ENCODE assay signal across 26 cellular contexts in genomic region chr10:48693206-48693605, GRCh38. TPM values are rescaled to one million over a fixed set of nuclear protein-coding genes. Genes with fewer than 3 reads are reported as not detected.
DNase-seq lines count a peak whose midpoint lies in the region; ATAC-seq and TF ChIP-seq lines count a peak whose summit lies in the region.
"Had no signal": no experiment of that assay in that cellular context is flagged by ENCODE, and none has a peak within 500 bp of the region (broad histone marks: within the 10 kb centered on the region; RNA-seq: fewer than 3 reads in every experiment).

No MANE protein-coding gene starts in this region.

- no peaks in the 10 kb centered on the region for H3K9me3 Mint-ChIP-seq in IgD-negative memory B cell
- H3K9me3 Mint-ChIP-seq in dendritic cell treated with granulocyte-macrophage colony-stimulating factor and Interleukin-4, amounts not matched to agents 40 ng/mL and 50 ng/mL, for 4 days = no peaks in the 10 kb centered on the region
- no peaks in the 10 kb centered on the region for H3K9me3 Mint-ChIP-seq in stimulated activated naive B cell treated with anti-CD40 and anti-IgM and Interleukin-4, amounts not matched to agents 10 μg/mL and 1 μg/mL and 100 μg/mL, for 72 hours
- H3K9me3 Mint-ChIP-seq: CD4-positive, alpha-beta T cell had no signal

- H3K23ac ChIP-seq in mesenchymal stem cell (ENCODE audit: low read length in 2 of 2) = no peak overlapping the region

- H3K9ac ChIP-seq in mesenchymal stem cell (ENCODE audit: low read length) = no peak overlapping the region
- H3K9ac ChIP-seq: BLaER1 treated with 17β-estradiol and CSF1 and Interleukin-3, amounts not matched to agents 10 nM and 100 nM; KMS-11; SK-N-SH had no signal

- H3K36me3 ChIP-seq in mesenchymal stem cell (ENCODE audit: control insufficient read depth in 1 of 2, insufficient read depth in 2 of 2, low read depth in 1 of 2, low read length in 2 of 2) (no peaks in the 10 kb centered on the region), testis (ENCODE audit: low read depth, missing control alignments) (no peaks in the 10 kb centered on the region), prostate gland (no peaks in the 10 kb centered on the region)

- H3K36me3 Mint-ChIP-seq in IgD-negative memory B cell = peaks cover 11% of the 10 kb centered on the region
- peaks cover 96% of the 10 kb centered on the region for H3K36me3 Mint-ChIP-seq in dendritic cell treated with granulocyte-macrophage colony-stimulating factor and Interleukin-4, amounts not matched to agents 40 ng/mL and 50 ng/mL, for 4 days (ENCODE audit: low read depth)
- peaks cover 69 to 82% of the 10 kb centered on the region in 2 donors for H3K36me3 Mint-ChIP-seq in stimulated activated naive B cell treated with anti-CD40 and anti-IgM and Interleukin-4, amounts not matched to agents 10 μg/mL and 1 μg/mL and 100 μg/mL, for 72 hours

- TF ChIP-seq CTCF in testis (IDR thresholded peaks at IDR 0.05) (no peak), prostate gland (IDR thresholded peaks at IDR 0.05) (no peak)

- no peak overlapping the region for H3K14ac ChIP-seq in mesenchymal stem cell (ENCODE audit: low read length in 2 of 2)

- peaks cover 65 to 86% (median 75%) of the 10 kb centered on the region in 3 donors for H3K4me1 Mint-ChIP-seq in IgD-negative memory B cell
- H3K4me1 Mint-ChIP-seq in dendritic cell treated with granulocyte-macrophage colony-stimulating factor and Interleukin-4, amounts not matched to agents 40 ng/mL and 50 ng/mL, for 4 days (ENCODE audit: low read depth) = peaks cover 93% of the 10 kb centered on the region
- H3K4me1 Mint-ChIP-seq in stimulated activated naive B cell treated with anti-CD40 and anti-IgM and Interleukin-4, amounts not matched to agents 10 μg/mL and 1 μg/mL and 100 μg/mL, for 72 hours = peaks cover 74 to 89% of the 10 kb centered on the region in 2 donors

- peak overlapping the region in 2 of 3 donors; percentile 0 to 72 for H3K27ac Mint-ChIP-seq in IgD-negative memory B cell
- H3K27ac Mint-ChIP-seq in dendritic cell treated with granulocyte-macrophage colony-stimulating factor and Interleukin-4, amounts not matched to agents 40 ng/mL and 50 ng/mL, for 4 days = peak overlapping the region; percentile 45
- peak overlapping the region; percentile 70 for H3K27ac Mint-ChIP-seq in stimulated activated naive B cell treated with anti-CD40 and anti-IgM and Interleukin-4, amounts not matched to agents 10 μg/mL and 1 μg/mL and 100 μg/mL, for 72 hours
- H3K27ac Mint-ChIP-seq: CD4-positive, alpha-beta T cell had no signal

- ATAC-seq in stimulated activated naive B cell treated with anti-CD40 and anti-IgM and Interleukin-4, amounts not matched to agents 10 μg/mL and 1 μg/mL and 100 μg/mL, for 72 hours (replicated peaks) = no peak
- ATAC-seq: PC-3 had no signal

- no peak overlapping the region for H2AFZ ChIP-seq in mesenchymal stem cell (ENCODE audit: low read depth, low read length)

- no peaks in the 10 kb centered on the region for H3K27me3 Mint-ChIP-seq in IgD-negative memory B cell
- no peaks in the 10 kb centered on the region for H3K27me3 Mint-ChIP-seq in dendritic cell treated with granulocyte-macrophage colony-stimulating factor and Interleukin-4, amounts not matched to agents 40 ng/mL and 50 ng/mL, for 4 days
- no peaks in the 10 kb centered on the region for H3K27me3 Mint-ChIP-seq in stimulated activated naive B cell treated with anti-CD40 and anti-IgM and Interleukin-4, amounts not matched to agents 10 μg/mL and 1 μg/mL and 100 μg/mL, for 72 hours

- peak overlapping the region; percentile 41 for H4K91ac ChIP-seq in mesenchymal stem cell (ENCODE audit: low read length)

- no peak overlapping the region for H2BK12ac ChIP-seq in mesenchymal stem cell (ENCODE audit: low read length in 2 of 2)

- H3K27me3 ChIP-seq in mesenchymal stem cell (ENCODE audit: control insufficient read depth in 1 of 2, insufficient read depth in 1 of 2, low read length in 2 of 2) = peaks cover 30 to 83% of the 10 kb centered on the region in 2 experiments
- no peaks in the 10 kb centered on the region for H3K27me3 ChIP-seq in testis
- H3K27me3 ChIP-seq in prostate gland (replicated peaks; ENCODE audit: insufficient read depth) = no peaks in the 10 kb centered on the region
- H3K27me3 ChIP-seq: BLaER1 treated with 17β-estradiol and CSF1 and Interleukin-3, amounts not matched to agents 10 nM and 100 nM had no signal

- H2AK5ac ChIP-seq in mesenchymal stem cell (ENCODE audit: low read length, severe bottlenecking) = no peak overlapping the region

- H4K8ac ChIP-seq in mesenchymal stem cell (ENCODE audit: low read length) = no peak overlapping the region

- H3K4me3 Mint-ChIP-seq in IgD-negative memory B cell = no peak overlapping the region
- peak overlapping the region; percentile 30 for H3K4me3 Mint-ChIP-seq in dendritic cell treated with granulocyte-macrophage colony-stimulating factor and Interleukin-4, amounts not matched to agents 40 ng/mL and 50 ng/mL, for 4 days
- H3K4me3 Mint-ChIP-seq in stimulated activated naive B cell treated with anti-CD40 and anti-IgM and Interleukin-4, amounts not matched to agents 10 μg/mL and 1 μg/mL and 100 μg/mL, for 72 hours = peak overlapping the region; percentile 2 to 55
- H3K4me3 Mint-ChIP-seq: CD4-positive, alpha-beta T cell had no signal

- no peak overlapping the region for H3K4ac ChIP-seq in mesenchymal stem cell (ENCODE audit: low read depth in 1 of 2, low read length in 2 of 2)

- intact Hi-C loops in dendritic cell treated with granulocyte-macrophage colony-stimulating factor and Interleukin-4, amounts not matched to agents 40 ng/mL and 50 ng/mL, for 4 days (cut with micrococcal nuclease) = no loop called here
- intact Hi-C loops in testis (cut with DNase I; ENCODE audit: low total_unique reads) = no loop called here
- intact Hi-C loops in prostate gland (cut with DNase I) = no loop called here

- H3K27ac ChIP-seq in mesenchymal stem cell (ENCODE audit: low read length, poor library complexity, severe bottlenecking) = no peak overlapping the region
- H3K27ac ChIP-seq in testis = no peak overlapping the region
- no peak overlapping the region for H3K27ac ChIP-seq in prostate gland
- H3K27ac ChIP-seq: BLaER1 treated with 17β-estradiol and CSF1 and Interleukin-3, amounts not matched to agents 10 nM and 100 nM; KMS-11 had no signal

- no peak overlapping the region for H2BK15ac ChIP-seq in mesenchymal stem cell (ENCODE audit: low read depth, poor library complexity, severe bottlenecking)

- WGBS in mesenchymal stem cell = 82% methylated on average over 4 of the region's 4 CpGs
- WGBS in testis, 2 donors = 78 to 89% methylated on average over 4 of the region's 4 CpGs
- 59% methylated on average over 4 of the region's 4 CpGs for WGBS in prostate gland

- H3K4me1 ChIP-seq in mesenchymal stem cell (ENCODE audit: control insufficient read depth, insufficient read depth, low read depth, low read length) = no peaks in the 10 kb centered on the region
- H3K4me1 ChIP-seq in testis = no peaks in the 10 kb centered on the region
- no peaks in the 10 kb centered on the region for H3K4me1 ChIP-seq in prostate gland (replicated peaks)

- no peak overlapping the region for H2BK5ac ChIP-seq in mesenchymal stem cell (ENCODE audit: low read depth, low read length, poor library complexity, severe bottlenecking)

- H3K4me3 ChIP-seq in mesenchymal stem cell (ENCODE audit: insufficient read depth in 1 of 2, low read depth in 1 of 2, low read length in 2 of 2) = no peak overlapping the region
- no peak overlapping the region for H3K4me3 ChIP-seq in testis
- no peak overlapping the region for H3K4me3 ChIP-seq in prostate gland
- H3K4me3 ChIP-seq: BLaER1 treated with 17β-estradiol and CSF1 and Interleukin-3, amounts not matched to agents 10 nM and 100 nM had no signal

- no peak overlapping the region for H2BK120ac ChIP-seq in mesenchymal stem cell (ENCODE audit: low read depth, low read length)

- no peaks in the 10 kb centered on the region for H3K9me3 ChIP-seq in mesenchymal stem cell (ENCODE audit: control insufficient read depth, low read length)
- H3K9me3 ChIP-seq in testis = no peaks in the 10 kb centered on the region
- H3K9me3 ChIP-seq in prostate gland = no peaks in the 10 kb centered on the region
- H3K9me3 ChIP-seq: SK-N-SH had no signal

- no peak for DNase-seq in mesenchymal stem cell
- no peak for DNase-seq in stimulated activated naive B cell treated with anti-CD40 and anti-IgM and Interleukin-4, amounts not matched to agents 10 μg/mL and 1 μg/mL and 100 μg/mL, for 72 hours
- DNase-seq in testis = no peak
- no peak for DNase-seq in SW480 (ENCODE audit: low spot score)
- DNase-seq in prostate gland (ENCODE audit: low spot score) = no peak
- DNase-seq: CD4-positive, alpha-beta T cell; DMS53; GOT3; HCEC 1CT; IMR-90; NCI-H1048; NCI-H1417; NCI-H1694; NCI-H2029 treated with DMSO at 0.1 percent for 48 hours; NCI-H446 treated with DMSO at 0.1 percent for 48 hours; NCI-H526; NCI-H82; PC-3; SK-N-SH had no signal

- H3K4me2 ChIP-seq in mesenchymal stem cell (ENCODE audit: low read length, poor library complexity, severe bottlenecking) = no peak overlapping the region
- H3K4me2 ChIP-seq: KMS-11, SK-N-SH had no signal

- no peaks in the 10 kb centered on the region for H3K79me1 ChIP-seq in mesenchymal stem cell (replicated peaks; ENCODE audit: low read length, poor library complexity, severe bottlenecking)

- H3K18ac ChIP-seq in mesenchymal stem cell (ENCODE audit: low read depth in 1 of 2, low read length in 2 of 2) = no peak overlapping the region

- TF ChIP-seq POLR2A in testis (IDR thresholded peaks at IDR 0.05) (no peak), prostate gland (IDR thresholded peaks at IDR 0.05) (no peak)

RNA-seq across cellular contexts. Expression of gene WDFY4, which starts 8.5 kb away (rescaled TPM):
- polyA plus RNA-seq in IgD-negative memory B cell = 78.7 TPM
- polyA plus RNA-seq in mesenchymal stem cell (2013, experiment 1 of 2) = not detected
- polyA plus RNA-seq in mesenchymal stem cell (2013, experiment 2 of 2) = 0.01 TPM
- total RNA-seq in testis = 10 to 100 TPM; 10.2 to 18.4 TPM
- polyA plus RNA-seq in testis (ENCODE audit: insufficient read depth, low read depth, low replicate concordance) = 21.5 TPM
- total RNA-seq in prostate gland = 1 to 10 TPM in 1 of 2 donors, under 1 TPM in 1; 0.59 to 5.7 TPM
- total RNA-seq: Daoy, G401, IMR-90, PC-3 had no signal
- polyA plus RNA-seq: AG04450, IMR-90, SK-N-SH had no signal

Comparison
In these comparisons a context has a peak if more than half of its experiments do, and no peak if none do; other contexts are left out.
1. H3K4me3 Mint-ChIP-seq: peak in dendritic cell treated with granulocyte-macrophage colony-stimulating factor and Interleukin-4, amounts not matched to agents 40 ng/mL and 50 ng/mL, for 4 days (single experiment) and stimulated activated naive B cell treated with anti-CD40 and anti-IgM and Interleukin-4, amounts not matched to agents 10 μg/mL and 1 μg/mL and 100 μg/mL, for 72 hours (2 of 2); none in IgD-negative memory B cell (0 of 4).
2. Peak in every context shown above with its lines, with median percentiles within 50 percentile points of each other: H3K27ac Mint-ChIP-seq.